Comparison of ENCODE assay signal across 13 cellular contexts in genomic region chr4:153296424-153296823, GRCh38. TPM values are rescaled to one million over a fixed set of nuclear protein-coding genes. Genes with fewer than 3 reads are reported as not detected.
DNase-seq lines count a peak whose midpoint lies in the region; ATAC-seq and TF ChIP-seq lines count a peak whose summit lies in the region.
"Had no signal": no experiment of that assay in that cellular context is flagged by ENCODE, and none has a peak within 500 bp of the region (broad histone marks: within the 10 kb centered on the region; RNA-seq: fewer than 3 reads in every experiment).

No MANE protein-coding gene starts in this region.

- H2AFZ ChIP-seq in GM23338 (no peak overlapping the region), mammary epithelial cell (ENCODE audit: low read depth, low read length) (peak overlapping the region; percentile 70)

- H3K9me3 ChIP-seq in mammary epithelial cell (replicated peaks; ENCODE audit: insufficient read depth, low read length) (no peaks in the 10 kb centered on the region), thyroid gland (no peaks in the 10 kb centered on the region)

- peaks cover 4% of the 10 kb centered on the region; the same call in 1 of the 2 replicates for H3K79me2 ChIP-seq in GM23338 (replicated peaks; ENCODE audit: insufficient read depth)
- no peaks in the 10 kb centered on the region for H3K79me2 ChIP-seq in mammary epithelial cell (ENCODE audit: insufficient read depth, low read length)

- peaks cover 47% of the 10 kb centered on the region for H3K9me3 Mint-ChIP-seq in GM23338

- peaks cover 17% of the 10 kb centered on the region for H3K4me1 Mint-ChIP-seq in GM23338
- H3K4me1 Mint-ChIP-seq: IgD-negative memory B cell had no signal

- no peak for TF ChIP-seq CTCF in GM23338 (conservative IDR thresholded peaks at IDR 0.05; ENCODE audit: low read depth in 2 of 2)
- no peak for TF ChIP-seq CTCF in mammary epithelial cell (conservative IDR thresholded peaks at IDR 0.05 in 1 of 2, IDR thresholded peaks at IDR 0.05 in 1 of 2; ENCODE audit: extremely low read depth in 1 of 2, insufficient read depth in 1 of 2, low read depth in 1 of 2, low read length in 2 of 2)
- TF ChIP-seq CTCF in thyroid gland (IDR thresholded peaks at IDR 0.05): no peak

- WGBS in mammary epithelial cell (ENCODE audit: low coverage, missing lambda C conversion rate): 25% methylated on average over 2 of the region's 4 CpGs
- 20 to 36% methylated on average over 4 of the region's 4 CpGs for WGBS in thyroid gland, 2 donors

- H3K36me3 Mint-ChIP-seq in GM23338 (ENCODE audit: low read depth): peaks cover 89% of the 10 kb centered on the region

- intact Hi-C loops in mammary epithelial cell (cut with micrococcal nuclease) (no loop called here), thyroid gland (cut with DNase I) (no loop called here)

- TF ChIP-seq POLR2A in thyroid gland (IDR thresholded peaks at IDR 0.05): no peak

- H3K27me3 Mint-ChIP-seq in GM23338 (ENCODE audit: insufficient read depth, low read depth, poor library complexity): peaks cover 3% of the 10 kb centered on the region

- no peaks in the 10 kb centered on the region for H3K4me1 ChIP-seq in GM23338 (ENCODE audit: insufficient read depth)
- peaks cover 36% of the 10 kb centered on the region for H3K4me1 ChIP-seq in mammary epithelial cell (ENCODE audit: insufficient read depth, low read length)
- peaks cover 25 to 39% of the 10 kb centered on the region in 2 donors for H3K4me1 ChIP-seq in thyroid gland

- in situ Hi-C loops in mammary epithelial cell (cut with MboI; ENCODE audit: low sequenced_read_pairs in 2 of 2): no loop called here

- no peaks in the 10 kb centered on the region for H3K27me3 ChIP-seq in GM23338 (ENCODE audit: insufficient read depth)
- no peaks in the 10 kb centered on the region for H3K27me3 ChIP-seq in mammary epithelial cell (ENCODE audit: insufficient read depth, low read length)
- no peaks in the 10 kb centered on the region for H3K27me3 ChIP-seq in thyroid gland

- BruUV-seq in mammary epithelial cell (replicated peaks; lab: Mats Ljungman, UMichigan): no TSS peak

- H3K4me3 ChIP-seq in GM23338 (no peak overlapping the region), mammary epithelial cell (replicated peaks in 1 of 3; ENCODE audit: insufficient read depth in 1 of 3, low read depth in 2 of 3, low read length in 3 of 3) (peak overlapping the region in 1 of 3 experiments; percentile 19), thyroid gland (replicated peaks in 1 of 3) (no peak overlapping the region)

- H3F3A ChIP-seq in GM23338 (replicated peaks; ENCODE audit: low read depth): no peaks in the 10 kb centered on the region

- ATAC-seq in GM23338: peak; percentile 70
- no peak for ATAC-seq in HG02852 (IDR thresholded peaks at IDR 0.05; ENCODE audit: unreplicated experiment)
- ATAC-seq: left lobe of liver had no signal

- H4K20me1 ChIP-seq in GM23338 (replicated peaks; ENCODE audit: insufficient read depth): 0 out of 2 replicates have a peak, but pooled peaks cover 7% of the 10 kb centered on the region
- H4K20me1 ChIP-seq in mammary epithelial cell (ENCODE audit: insufficient read depth, low read length): no peaks in the 10 kb centered on the region

- dilution Hi-C loops in mammary epithelial cell (cut with HindIII; ENCODE audit: low sequenced_read_pairs): no loop called here

- no peak overlapping the region for H3K27ac ChIP-seq in GM23338 (ENCODE audit: low read depth)
- no peak overlapping the region for H3K27ac ChIP-seq in mammary epithelial cell (ENCODE audit: insufficient read depth, low read depth, low read length)
- H3K27ac ChIP-seq in thyroid gland: peak overlapping the region in 2 of 3 donors; percentile 19 to 54

- CTCF ChIA-PET in mammary epithelial cell (lab: Charles Lee; ENCODE audit: low non-redundant PET): no interaction called here

- H3K9ac ChIP-seq in mammary epithelial cell (ENCODE audit: insufficient read depth, low read length): no peak overlapping the region

- H3K27ac Mint-ChIP-seq in GM23338: no peak overlapping the region
- H3K27ac Mint-ChIP-seq: IgD-negative memory B cell had no signal

- H3K36me3 ChIP-seq in GM23338 (ENCODE audit: insufficient read depth) (peaks cover 22% of the 10 kb centered on the region), mammary epithelial cell (ENCODE audit: insufficient read depth, low read length) (no peaks in the 10 kb centered on the region), thyroid gland (peaks cover 13 to 16% of the 10 kb centered on the region in 2 donors)

- no peak overlapping the region for H3K4me2 ChIP-seq in GM23338
- H3K4me2 ChIP-seq in mammary epithelial cell (ENCODE audit: insufficient read depth, low read depth, low read length): peak overlapping the region; percentile 50

- H3K9me2 ChIP-seq in GM23338 (ENCODE audit: insufficient read depth): peaks cover 11% of the 10 kb centered on the region; the same call in 1 of the 2 replicates

- H3K4me3 Mint-ChIP-seq in GM23338: no peak overlapping the region
- H3K4me3 Mint-ChIP-seq: IgD-negative memory B cell had no signal

- DNase-seq in GM23338 (ENCODE audit: low spot score): no peak
- peak; percentile 39 for DNase-seq in mammary epithelial cell
- peak; percentile 34 for DNase-seq in iris pigment epithelial cell (ENCODE audit: low read depth)
- peak in 1 of 2 donors; percentile 30 for DNase-seq in thyroid gland
- DNase-seq in DMS 273 treated with DMSO at 0.1 percent for 48 hours (lab: John Stamatoyannopoulos, UW): no peak
- DNase-seq in NCI-H2029 treated with DMSO at 0.1 percent for 48 hours (lab: John Stamatoyannopoulos, UW): no peak
- DNase-seq: activated CD8-positive, alpha-beta memory T cell treated with anti-CD3 and anti-CD28 coated beads, Interleukin-2, amount 50 U/mL, for 4 hours; erythroblast; NCI-H146; T-helper 9 cell had no signal

TF ChIP-seq in GM23338, 12 proteins besides CTCF, POLR2A, EP300 and RAD21 (continues in another document):
- no peak for TF ChIP-seq ZNF462 (CRISPR knock-in tag; IDR thresholded peaks at IDR 0.05)
- no peak for TF ChIP-seq EZH2 (IDR thresholded peaks at IDR 0.05; ENCODE audit: low read depth, unreplicated experiment)
- TF ChIP-seq ZNF114 (CRISPR knock-in tag; IDR thresholded peaks at IDR 0.05): no peak
- TF ChIP-seq EZH2phosphoT487 (IDR thresholded peaks at IDR 0.05; ENCODE audit: unreplicated experiment): no peak

RNA-seq across cellular contexts. Expression of gene MND1, which starts 48.1 kb away (rescaled TPM):
- total RNA-seq in GM23338 (2014; rRNA removed; shearing (Covaris generic)): 22.5 and 26.2 TPM in 2 replicates
- polyA plus RNA-seq in GM23338 (2016; fragmentation: Nextera tagmentation; extraction: Ambion mirVana) (61.1 and 63.5 TPM in 2 replicates), mammary epithelial cell (4.5 TPM)
- total RNA-seq in mammary epithelial cell (10 to 100 TPM in 1 of 2 donors, under 1 TPM in 1; 0.83 to 10.4 TPM), thyroid gland (1 to 10 TPM in 1 of 4 donors, under 1 TPM in 1, not detected in 2; 0.89 to 1.6 TPM)
- 16.8 TPM for polyA minus RNA-seq in mammary epithelial cell
- total RNA-seq: left lobe of liver had no signal
- polyA plus RNA-seq: IgD-negative memory B cell had no signal

Comparison
In these comparisons a context has a peak if more than half of its experiments do, and no peak if none do; other contexts are left out.
1. DNase-seq: peak in mammary epithelial cell (single experiment) and iris pigment epithelial cell (single experiment); none in GM23338 (single experiment), DMS 273 treated with DMSO at 0.1 percent for 48 hours (single experiment) and NCI-H2029 treated with DMSO at 0.1 percent for 48 hours (single experiment).
2. H3K27ac ChIP-seq: peak in thyroid gland (2 of 3); none in GM23338 (single experiment) and mammary epithelial cell (single experiment).